19 cellular contexts compared by ENCODE assay signal in the genomic region with DNA sequence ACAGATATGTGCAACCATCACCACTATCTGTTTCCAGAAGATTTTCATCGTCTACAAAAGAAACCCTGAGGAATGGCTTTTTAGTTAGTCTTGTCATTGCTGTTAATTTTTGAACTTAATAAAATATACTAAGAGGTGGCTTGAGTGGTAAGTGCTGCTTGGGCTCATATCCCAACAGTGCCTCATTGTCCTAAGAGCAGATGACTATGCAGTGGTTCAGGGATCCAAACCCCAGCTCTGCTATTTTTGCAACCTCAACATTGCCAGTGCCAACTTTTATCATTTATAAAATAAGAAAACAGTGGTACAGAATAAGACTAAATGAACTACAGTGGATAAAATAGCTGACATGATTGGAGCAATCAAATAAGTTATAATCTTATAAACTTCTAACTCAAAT.
DNase-seq lines count a peak whose midpoint lies in the region; ATAC-seq and TF ChIP-seq lines count a peak whose summit lies in the region.
"Had no signal": no experiment of that assay in that cellular context is flagged by ENCODE, and none has a peak within 500 bp of the region (broad histone marks: within the 10 kb centered on the region; RNA-seq: fewer than 3 reads in every experiment).

No MANE protein-coding gene starts in this region.

- DNase-seq in AG20443 (ENCODE audit: low spot score) = peak; percentile 41
- DNase-seq in coronary artery (ENCODE audit: low spot score) = peak; percentile 7
- DNase-seq in pons (ENCODE audit: low spot score) = peak; percentile 2
- no peak for DNase-seq in activated CD8-positive, alpha-beta memory T cell treated with anti-CD3 and anti-CD28 coated beads for 24 hours
- no peak for DNase-seq in 8988T
- DNase-seq: ACHN; AML-193; CD8-positive, alpha-beta T cell; COR-L47; DMS 273 treated with DMSO at 0.1 percent for 48 hours; DMS53; DND-41; EL; KBM-7 had no signal

- H3K4me3 ChIP-seq in BLaER1 treated with 17β-estradiol and CSF1 and Interleukin-3, amounts not matched to agents 10 nM and 100 nM = no peak overlapping the region
- no peak overlapping the region for H3K4me3 ChIP-seq in coronary artery
- H3K4me3 ChIP-seq: GM12878, HAP-1 had no signal

- no peak overlapping the region for H3K27ac ChIP-seq in BLaER1 treated with 17β-estradiol and CSF1 and Interleukin-3, amounts not matched to agents 10 nM and 100 nM
- no peak overlapping the region for H3K27ac ChIP-seq in coronary artery

- no peak for TF ChIP-seq CTCF in coronary artery (IDR thresholded peaks at IDR 0.05)

- H3K36me3 ChIP-seq in BLaER1 treated with 17β-estradiol and CSF1 and Interleukin-3, amounts not matched to agents 10 nM and 100 nM = no peaks in the 10 kb centered on the region
- H3K36me3 ChIP-seq: HAP-1 had no signal

- H3K4me1 ChIP-seq in BLaER1 treated with 17β-estradiol and CSF1 and Interleukin-3, amounts not matched to agents 10 nM and 100 nM = peaks cover 0 to 40% (median 30%) of the 10 kb centered on the region in 10 experiments; a peak in 16 of 20 replicates
- H3K4me1 ChIP-seq: HAP-1 had no signal

- H4K20me1 ChIP-seq in BLaER1 treated with 17β-estradiol and CSF1 and Interleukin-3, amounts not matched to agents 10 nM and 100 nM = no peaks in the 10 kb centered on the region

- no peak for ATAC-seq in HG02678 (IDR thresholded peaks at IDR 0.05; ENCODE audit: unreplicated experiment)
- ATAC-seq: CD8-positive, alpha-beta T cell; GM12878; HepG2 had no signal

- H3K9me3 ChIP-seq in BLaER1 treated with 17β-estradiol and CSF1 and Interleukin-3, amounts not matched to agents 10 nM and 100 nM (replicated peaks in 1 of 11) = peaks cover 0 to 9% (median 7%) of the 10 kb centered on the region in 11 experiments; a peak in 16 of 22 replicates
- H3K9me3 ChIP-seq: HAP-1 had no signal

- peak overlapping the region in 8 of 11 experiments; percentile 26 to 61 (median 52); a peak in 12 of 22 replicates for H3K4me2 ChIP-seq in BLaER1 treated with 17β-estradiol and CSF1 and Interleukin-3, amounts not matched to agents 10 nM and 100 nM

- no peaks in the 10 kb centered on the region for H3K27me3 ChIP-seq in BLaER1 treated with 17β-estradiol and CSF1 and Interleukin-3, amounts not matched to agents 10 nM and 100 nM

- no peak overlapping the region for H3K9ac ChIP-seq in BLaER1 treated with 17β-estradiol and CSF1 and Interleukin-3, amounts not matched to agents 10 nM and 100 nM

Comparison
In these comparisons a context has a peak if more than half of its experiments do, and no peak if none do; other contexts are left out.
1. DNase-seq: peak in AG20443 (single experiment), coronary artery (single experiment) and pons (single experiment); none in activated CD8-positive, alpha-beta memory T cell treated with anti-CD3 and anti-CD28 coated beads for 24 hours (single experiment) and 8988T (single experiment).